15 cellular contexts compared by ENCODE assay signal in genomic region chr21:26461500-26461899, GRCh38.
"Had no signal": no experiment of that assay in that cellular context is flagged by ENCODE, and none has a peak within 500 bp of the region (broad histone marks: within the 10 kb centered on the region; RNA-seq: fewer than 3 reads in every experiment).

No MANE protein-coding gene starts in this region.

- H3K27me3 ChIP-seq: adrenal gland, body of pancreas, esophagus muscularis mucosa, heart left ventricle, left lung, sigmoid colon, upper lobe of left lung had no signal

- DNase-seq: activated CD4-positive, alpha-beta T cell treated with anti-CD3 and anti-CD28 coated beads, Interleukin-2, amount 10 ng/mL, durations not matched to agents 7 days and 5 days; activated naive CD4-positive, alpha-beta T cell treated with anti-CD3 and anti-CD28 coated beads, Interleukin-2, amount 10 ng/mL, durations not matched to agents 7 days and 5 days; adrenal gland; body of pancreas; heart left ventricle; left lung; nephron progenitor cell; sigmoid colon; stimulated activated CD4-positive, alpha-beta T cell treated with anti-CD3 and anti-CD28 coated beads, Interleukin-12 subunit alpha, Interleukin-12 subunit beta, amount 100 ng/mL, for 4 hours; stimulated activated CD4-positive, alpha-beta T cell treated with anti-CD3 and anti-CD28 coated beads, Interleukin-2, amount 100 ng/mL, for 48 hours; stimulated activated CD8-positive, alpha-beta memory T cell treated with anti-CD3 and anti-CD28 coated beads, Interleukin-4, amount 100 ng/mL, for 48 hours; T-helper 1 cell; upper lobe of left lung had no signal

- H3K9me3 ChIP-seq: adrenal gland, body of pancreas, esophagus muscularis mucosa, prostate gland, sigmoid colon, upper lobe of left lung had no signal

- H3K4me1 ChIP-seq: adrenal gland, body of pancreas, esophagus muscularis mucosa, heart left ventricle, left lung, prostate gland, sigmoid colon, upper lobe of left lung had no signal

- H3K36me3 ChIP-seq: adrenal gland, esophagus muscularis mucosa, heart left ventricle, left lung, prostate gland, sigmoid colon, upper lobe of left lung had no signal

- H3K4me3 ChIP-seq: adrenal gland, body of pancreas, esophagus muscularis mucosa, heart left ventricle, left lung, prostate gland, sigmoid colon, upper lobe of left lung had no signal

- H3K27ac ChIP-seq: adrenal gland, body of pancreas, esophagus muscularis mucosa, heart left ventricle, left lung, prostate gland, sigmoid colon, upper lobe of left lung had no signal
